ENCODE assay signal across 9 cellular contexts in the genomic region with DNA sequence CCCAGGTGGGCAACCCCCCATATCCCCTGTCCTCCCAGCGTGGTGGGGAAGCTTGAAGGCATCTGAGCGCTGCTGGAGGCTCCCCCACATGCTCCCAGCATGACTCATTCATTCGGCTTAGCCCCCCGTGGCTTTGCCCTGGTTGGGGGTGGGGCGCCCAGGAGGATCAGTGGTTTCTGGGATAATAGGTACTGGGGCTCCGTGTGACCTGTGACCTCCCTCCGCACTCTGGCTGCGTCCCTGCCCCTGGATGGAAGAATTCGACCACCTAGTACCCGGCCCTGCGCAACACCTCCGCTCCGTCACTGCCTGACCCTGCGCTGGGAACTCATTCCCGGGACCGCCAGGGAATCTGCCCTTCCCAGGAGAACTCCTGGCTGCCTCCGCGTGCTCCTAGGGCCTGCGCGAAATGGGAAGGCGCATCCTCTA. TPM values are rescaled to one million over a fixed set of nuclear protein-coding genes. Genes with fewer than 3 reads are reported as not detected.
DNase-seq lines count a peak whose midpoint lies in the region; ATAC-seq and TF ChIP-seq lines count a peak whose summit lies in the region.
"Had no signal": no experiment of that assay in that cellular context is flagged by ENCODE, and none has a peak within 500 bp of the region (broad histone marks: within the 10 kb centered on the region; RNA-seq: fewer than 3 reads in every experiment).

No MANE protein-coding gene starts in this region.

- POLR2A ChIA-PET in activated CD4-positive, alpha-beta T cell treated with anti-CD3 and anti-CD28 coated beads, Interleukin-2, amount 10 ng/mL, durations not matched to agents 7 days and 5 days (lab: Charles Lee), result no interaction called here

- H3K36me3 Mint-ChIP-seq in activated CD4-positive, alpha-beta T cell treated with anti-CD3 and anti-CD28 coated beads, Interleukin-2, amount 10 ng/mL, durations not matched to agents 24 days and 14 days (ENCODE audit: low read depth), result no peaks in the 10 kb centered on the region
- H3K36me3 Mint-ChIP-seq in activated CD4-positive, alpha-beta T cell treated with anti-CD3 and anti-CD28 coated beads, Interleukin-2, amount 10 ng/mL, durations not matched to agents 7 days and 5 days (ENCODE audit: low read depth), result no peaks in the 10 kb centered on the region
- no peaks in the 10 kb centered on the region for H3K36me3 Mint-ChIP-seq in central memory CD8-positive, alpha-beta T cell (ENCODE audit: insufficient read depth)

- CTCF ChIA-PET in activated CD4-positive, alpha-beta T cell treated with anti-CD3 and anti-CD28 coated beads, Interleukin-2, amount 10 ng/mL, durations not matched to agents 7 days and 5 days (lab: Charles Lee), result no interaction called here

- peaks cover 66% of the 10 kb centered on the region for H3K27me3 ChIP-seq in iPS-20b (ENCODE audit: insufficient read depth, low read length)
- H3K27me3 ChIP-seq in thoracic aorta (replicated peaks; ENCODE audit: insufficient read depth), result peaks cover 4% of the 10 kb centered on the region

- ATAC-seq in central memory CD8-positive, alpha-beta T cell (replicated peaks; ENCODE audit: extremely low read depth, poor library complexity, severe bottlenecking), result no peak
- no peak for ATAC-seq in thoracic aorta (ENCODE audit: insufficient number of reproducible peaks, low FRiP score, low read depth)
- no peak for ATAC-seq in GM19452 (IDR thresholded peaks at IDR 0.05; ENCODE audit: unreplicated experiment)

- H3K36me3 ChIP-seq in iPS-20b (ENCODE audit: insufficient read depth, low read depth, low read length) (no peaks in the 10 kb centered on the region), thoracic aorta (no peaks in the 10 kb centered on the region)
- H3K36me3 ChIP-seq: breast epithelium had no signal

- H3K9me3 ChIP-seq in iPS-20b (ENCODE audit: insufficient read depth, low read depth, low read length) (no peaks in the 10 kb centered on the region), thoracic aorta (no peaks in the 10 kb centered on the region)
- H3K9me3 ChIP-seq: breast epithelium had no signal

- peak overlapping the region; percentile 64; the same call in 1 of the 2 replicates for H3K9ac ChIP-seq in iPS-20b (ENCODE audit: low read depth, low read length)

- DNase-seq in activated CD4-positive, alpha-beta T cell treated with anti-CD3 and anti-CD28 coated beads, Interleukin-2, amount 10 ng/mL, durations not matched to agents 24 days and 14 days, result no peak
- DNase-seq in activated CD4-positive, alpha-beta T cell treated with anti-CD3 and anti-CD28 coated beads, Interleukin-2, amount 10 ng/mL, durations not matched to agents 7 days and 5 days, result no peak
- DNase-seq in central memory CD8-positive, alpha-beta T cell (ENCODE audit: low spot score in 2 of 2), result no peak
- DNase-seq in thoracic aorta (ENCODE audit: low spot score) (no peak), HPDE6-E6E7 (ENCODE audit: extremely low spot score) (no peak), NCI-H2081 treated with DMSO at 0.1 percent for 48 hours (lab: John Stamatoyannopoulos, UW) (no peak)

- H3K27ac ChIP-seq in iPS-20b (ENCODE audit: low read length) (no peak overlapping the region), thoracic aorta (no peak overlapping the region)
- H3K27ac ChIP-seq: breast epithelium had no signal

- intact Hi-C loops in activated CD4-positive, alpha-beta T cell treated with anti-CD3 and anti-CD28 coated beads, Interleukin-2, amount 10 ng/mL, durations not matched to agents 24 days and 14 days (cut with micrococcal nuclease), result no loop called here

- TF ChIP-seq CTCF in thoracic aorta (IDR thresholded peaks at IDR 0.05), result no peak

- H3K27ac Mint-ChIP-seq in activated CD4-positive, alpha-beta T cell treated with anti-CD3 and anti-CD28 coated beads, Interleukin-2, amount 10 ng/mL, durations not matched to agents 24 days and 14 days, result no peak overlapping the region
- H3K27ac Mint-ChIP-seq in activated CD4-positive, alpha-beta T cell treated with anti-CD3 and anti-CD28 coated beads, Interleukin-2, amount 10 ng/mL, durations not matched to agents 7 days and 5 days, result no peak overlapping the region
- H3K27ac Mint-ChIP-seq in central memory CD8-positive, alpha-beta T cell (ENCODE audit: low read depth), result no peak overlapping the region

- H3K4me3 Mint-ChIP-seq in activated CD4-positive, alpha-beta T cell treated with anti-CD3 and anti-CD28 coated beads, Interleukin-2, amount 10 ng/mL, durations not matched to agents 24 days and 14 days, result peak overlapping the region; percentile 23
- H3K4me3 Mint-ChIP-seq in activated CD4-positive, alpha-beta T cell treated with anti-CD3 and anti-CD28 coated beads, Interleukin-2, amount 10 ng/mL, durations not matched to agents 7 days and 5 days, result no peak overlapping the region
- H3K4me3 Mint-ChIP-seq in central memory CD8-positive, alpha-beta T cell, result peak overlapping the region; percentile 29

- peaks cover 64% of the 10 kb centered on the region for H3K27me3 Mint-ChIP-seq in activated CD4-positive, alpha-beta T cell treated with anti-CD3 and anti-CD28 coated beads, Interleukin-2, amount 10 ng/mL, durations not matched to agents 24 days and 14 days
- peaks cover 64% of the 10 kb centered on the region for H3K27me3 Mint-ChIP-seq in activated CD4-positive, alpha-beta T cell treated with anti-CD3 and anti-CD28 coated beads, Interleukin-2, amount 10 ng/mL, durations not matched to agents 7 days and 5 days
- peaks cover 85% of the 10 kb centered on the region for H3K27me3 Mint-ChIP-seq in central memory CD8-positive, alpha-beta T cell

- peaks cover 14% of the 10 kb centered on the region for H3K4me1 Mint-ChIP-seq in activated CD4-positive, alpha-beta T cell treated with anti-CD3 and anti-CD28 coated beads, Interleukin-2, amount 10 ng/mL, durations not matched to agents 24 days and 14 days
- H3K4me1 Mint-ChIP-seq in activated CD4-positive, alpha-beta T cell treated with anti-CD3 and anti-CD28 coated beads, Interleukin-2, amount 10 ng/mL, durations not matched to agents 7 days and 5 days, result peaks cover 6% of the 10 kb centered on the region
- peaks cover 5% of the 10 kb centered on the region for H3K4me1 Mint-ChIP-seq in central memory CD8-positive, alpha-beta T cell

- H3K9me3 Mint-ChIP-seq in activated CD4-positive, alpha-beta T cell treated with anti-CD3 and anti-CD28 coated beads, Interleukin-2, amount 10 ng/mL, durations not matched to agents 24 days and 14 days, result no peaks in the 10 kb centered on the region
- H3K9me3 Mint-ChIP-seq in activated CD4-positive, alpha-beta T cell treated with anti-CD3 and anti-CD28 coated beads, Interleukin-2, amount 10 ng/mL, durations not matched to agents 7 days and 5 days, result no peaks in the 10 kb centered on the region
- no peaks in the 10 kb centered on the region for H3K9me3 Mint-ChIP-seq in central memory CD8-positive, alpha-beta T cell

- H3K4me3 ChIP-seq in iPS-20b (ENCODE audit: low read length), result peak overlapping the region; percentile 75
- H3K4me3 ChIP-seq in thoracic aorta, result peak overlapping the region; percentile 67

- peaks cover 35% of the 10 kb centered on the region for H3K4me1 ChIP-seq in iPS-20b (ENCODE audit: insufficient read depth, low read length)
- peaks cover 5 to 24% of the 10 kb centered on the region in 2 donors for H3K4me1 ChIP-seq in thoracic aorta (ENCODE audit: control insufficient read depth in 1 of 2, low read depth in 2 of 2)

RNA-seq across cellular contexts. Expression of a gene that starts 0.9 kb away (rescaled TPM):
- total RNA-seq in activated CD4-positive, alpha-beta T cell treated with anti-CD3 and anti-CD28 coated beads, Interleukin-2, amount 10 ng/mL, durations not matched to agents 24 days and 14 days, result not detected in 2 replicates
- total RNA-seq in activated CD4-positive, alpha-beta T cell treated with anti-CD3 and anti-CD28 coated beads, Interleukin-2, amount 10 ng/mL, durations not matched to agents 7 days and 5 days, result not detected
- total RNA-seq in thoracic aorta, result 10 to 100 TPM in 1 of 2 donors, 1 to 10 TPM in 1; 4.5 to 10.7 TPM
